In the genomic region with DNA sequence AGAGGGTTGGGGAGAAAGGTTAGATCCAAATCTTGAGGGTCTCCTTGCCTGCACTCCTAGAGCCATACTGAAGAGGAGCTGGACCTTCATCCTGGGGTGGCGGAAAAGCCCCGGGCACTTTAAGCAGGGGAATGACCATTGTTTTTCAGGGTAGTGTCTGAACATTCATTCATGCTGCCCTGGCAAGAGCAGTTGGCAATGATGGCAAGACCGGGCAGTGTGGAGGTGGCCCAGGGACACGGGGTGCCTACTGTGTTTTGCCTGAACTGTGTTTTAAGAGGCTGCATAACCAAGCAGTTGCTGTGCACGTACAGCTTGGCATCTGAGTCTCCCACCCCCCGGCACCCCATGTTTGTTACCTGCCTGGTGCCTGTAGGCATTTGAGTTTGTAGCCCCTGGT, we compare ENCODE assay signal across 1 cellular context.
TF ChIP-seq lines count a peak whose summit lies in the region.

No MANE protein-coding gene starts in this region.

TF ChIP-seq in GM23338, 12 proteins besides CTCF, POLR2A, EP300 and RAD21 (continued from another document):
- TF ChIP-seq ZNF462 (CRISPR knock-in tag; IDR thresholded peaks at IDR 0.05) (no peak), EZH2phosphoT487 (IDR thresholded peaks at IDR 0.05; ENCODE audit: unreplicated experiment) (no peak), ETS1 (IDR thresholded peaks at IDR 0.05) (no peak), ZNF114 (CRISPR knock-in tag; IDR thresholded peaks at IDR 0.05) (no peak), EZH2 (IDR thresholded peaks at IDR 0.05; ENCODE audit: low read depth, unreplicated experiment) (no peak)
